Comparison of ENCODE assay signal across 9 cellular contexts in genomic region chr11:12376259-12376971, GRCh38. TPM values are rescaled to one million over a fixed set of nuclear protein-coding genes. Genes with fewer than 3 reads are reported as not detected.
DNase-seq lines count a peak whose midpoint lies in the region; ATAC-seq and TF ChIP-seq lines count a peak whose summit lies in the region.
"Had no signal": no experiment of that assay in that cellular context is flagged by ENCODE, and none has a peak within 500 bp of the region (broad histone marks: within the 10 kb centered on the region; RNA-seq: fewer than 3 reads in every experiment).

No MANE protein-coding gene starts in this region.

- H3K4me3 Mint-ChIP-seq in activated T-cell treated with anti-CD3 and anti-CD28 coated beads, Interleukin-2, amount 50 U/mL, for 24 hours = peak overlapping the region; percentile 51
- H3K4me3 Mint-ChIP-seq in activated CD8-positive, alpha-beta memory T cell treated with anti-CD3 and anti-CD28 coated beads, Interleukin-2, amount 10 ng/mL, durations not matched to agents 7 days and 5 days = no peak overlapping the region

- DNase-seq in activated T-cell treated with anti-CD3 and anti-CD28 coated beads, Interleukin-2, amount 50 U/mL, for 24 hours = no peak
- DNase-seq in activated T-cell treated with anti-CD3 and anti-CD28 coated beads for 4 hours (no peak), mammary epithelial cell (no peak), right lobe of liver (no peak), transverse colon (peak; percentile 27), SW480 (ENCODE audit: low spot score) (no peak), NCI-H2029 treated with DMSO at 0.1 percent for 48 hours (lab: John Stamatoyannopoulos, UW) (no peak)
- DNase-seq in activated CD8-positive, alpha-beta memory T cell treated with anti-CD3 and anti-CD28 coated beads, Interleukin-2, amount 10 ng/mL, durations not matched to agents 7 days and 5 days = no peak
- DNase-seq: DMS79 had no signal

- H3K4me1 Mint-ChIP-seq in activated T-cell treated with anti-CD3 and anti-CD28 coated beads, Interleukin-2, amount 50 U/mL, for 24 hours (ENCODE audit: low read depth) = peaks cover 10% of the 10 kb centered on the region
- peaks cover 2% of the 10 kb centered on the region for H3K4me1 Mint-ChIP-seq in activated CD8-positive, alpha-beta memory T cell treated with anti-CD3 and anti-CD28 coated beads, Interleukin-2, amount 10 ng/mL, durations not matched to agents 7 days and 5 days

- TF ChIP-seq EP300 in transverse colon (IDR thresholded peaks at IDR 0.05; ENCODE audit: low read depth) = no peak

- H3K9me3 ChIP-seq in mammary epithelial cell (replicated peaks; ENCODE audit: insufficient read depth, low read length) = peaks cover 3% of the 10 kb centered on the region
- no peaks in the 10 kb centered on the region for H3K9me3 ChIP-seq in right lobe of liver
- H3K9me3 ChIP-seq in transverse colon = no peaks in the 10 kb centered on the region

- no peaks in the 10 kb centered on the region for H3K9me3 Mint-ChIP-seq in activated T-cell treated with anti-CD3 and anti-CD28 coated beads, Interleukin-2, amount 50 U/mL, for 24 hours
- peaks cover 2% of the 10 kb centered on the region for H3K9me3 Mint-ChIP-seq in activated CD8-positive, alpha-beta memory T cell treated with anti-CD3 and anti-CD28 coated beads, Interleukin-2, amount 10 ng/mL, durations not matched to agents 7 days and 5 days (ENCODE audit: low read depth)

- no peak for ATAC-seq in right lobe of liver
- no peak for ATAC-seq in activated CD8-positive, alpha-beta memory T cell treated with anti-CD3 and anti-CD28 coated beads, Interleukin-2, amount 10 ng/mL, durations not matched to agents 7 days and 5 days

- peaks cover 28% of the 10 kb centered on the region for H3K4me1 ChIP-seq in mammary epithelial cell (ENCODE audit: insufficient read depth, low read length)
- no peaks in the 10 kb centered on the region for H3K4me1 ChIP-seq in right lobe of liver
- H3K4me1 ChIP-seq in transverse colon = peaks cover 3 to 38% (median 11%) of the 10 kb centered on the region in 4 donors

- TF ChIP-seq POLR2A in right lobe of liver (IDR thresholded peaks at IDR 0.05) (no peak), transverse colon (IDR thresholded peaks at IDR 0.05) (no peak)

- peak overlapping the region; percentile 96 for H2AFZ ChIP-seq in mammary epithelial cell (ENCODE audit: low read depth, low read length)

- H3K36me3 ChIP-seq in mammary epithelial cell (ENCODE audit: insufficient read depth, low read length) = no peaks in the 10 kb centered on the region
- H3K36me3 ChIP-seq in right lobe of liver = no peaks in the 10 kb centered on the region
- H3K36me3 ChIP-seq in transverse colon = no peaks in the 10 kb centered on the region

- no peak overlapping the region for H3K9ac ChIP-seq in mammary epithelial cell (ENCODE audit: insufficient read depth, low read length)

- H3K27ac ChIP-seq in mammary epithelial cell (ENCODE audit: insufficient read depth, low read depth, low read length) = no peak overlapping the region
- H3K27ac ChIP-seq in right lobe of liver = peak overlapping the region in 2 of 3 donors; percentile 88 to 89
- peak overlapping the region; percentile 97 to 99 (median 98) for H3K27ac ChIP-seq in transverse colon

- peaks cover 34% of the 10 kb centered on the region for H3K79me2 ChIP-seq in mammary epithelial cell (ENCODE audit: insufficient read depth, low read length)

- CTCF ChIA-PET in mammary epithelial cell (lab: Charles Lee; ENCODE audit: low non-redundant PET) = interaction anchor here (0.5 kb wide), 1 partner anchor 27 kb away, joined by 3 read pairs; no protein-coding TSS in a partner anchor
- CTCF ChIA-PET in activated CD8-positive, alpha-beta memory T cell treated with anti-CD3 and anti-CD28 coated beads, Interleukin-2, amount 10 ng/mL, durations not matched to agents 7 days and 5 days (lab: Charles Lee) = interaction anchor here (1.6 kb wide), 1 partner anchor 14 kb away, joined by 3 read pairs; no protein-coding TSS in a partner anchor

- TF ChIP-seq CTCF in mammary epithelial cell (conservative IDR thresholded peaks at IDR 0.05 in 1 of 2, IDR thresholded peaks at IDR 0.05 in 1 of 2; ENCODE audit: extremely low read depth in 1 of 2, insufficient read depth in 1 of 2, low read depth in 1 of 2, low read length in 2 of 2) = no peak
- no peak for TF ChIP-seq CTCF in right lobe of liver (IDR thresholded peaks at IDR 0.05)
- no peak for TF ChIP-seq CTCF in transverse colon (IDR thresholded peaks at IDR 0.05)

- H3K4me3 ChIP-seq in mammary epithelial cell (replicated peaks in 1 of 3; ENCODE audit: insufficient read depth in 1 of 3, low read depth in 2 of 3, low read length in 3 of 3) (no peak overlapping the region), right lobe of liver (no peak overlapping the region), transverse colon (peak overlapping the region in 1 of 4 donors; percentile 84)

- dilution Hi-C loops in mammary epithelial cell (cut with HindIII; ENCODE audit: low sequenced_read_pairs) = no loop called here

- no TSS peak for BruUV-seq in mammary epithelial cell (replicated peaks; lab: Mats Ljungman, UMichigan)

- 84% methylated on average over 10 of the region's 11 CpGs for WGBS in mammary epithelial cell (ENCODE audit: low coverage, missing lambda C conversion rate)
- WGBS in right lobe of liver (ENCODE audit: insufficient coverage, low coverage, low lambda C conversion rate, missing lambda C conversion rate) = 55% methylated on average over 8 of the region's 11 CpGs
- WGBS in transverse colon (ENCODE audit: low coverage in 1 of 2), 2 donors = 48 to 57% methylated on average over 4 to 11 of the region's 11 CpGs

- no peak overlapping the region for H3K4me2 ChIP-seq in mammary epithelial cell (ENCODE audit: insufficient read depth, low read depth, low read length)

- H4K20me1 ChIP-seq in mammary epithelial cell (ENCODE audit: insufficient read depth, low read length) = no peaks in the 10 kb centered on the region

- peaks cover 53% of the 10 kb centered on the region for H3K27me3 Mint-ChIP-seq in activated T-cell treated with anti-CD3 and anti-CD28 coated beads, Interleukin-2, amount 50 U/mL, for 24 hours
- peaks cover 56% of the 10 kb centered on the region for H3K27me3 Mint-ChIP-seq in activated CD8-positive, alpha-beta memory T cell treated with anti-CD3 and anti-CD28 coated beads, Interleukin-2, amount 10 ng/mL, durations not matched to agents 7 days and 5 days

- H3K27me3 ChIP-seq in mammary epithelial cell (ENCODE audit: insufficient read depth, low read length) (no peaks in the 10 kb centered on the region), right lobe of liver (no peaks in the 10 kb centered on the region), transverse colon (no peaks in the 10 kb centered on the region)

- intact Hi-C loops in mammary epithelial cell (cut with micrococcal nuclease) (loop anchor here (10.0 kb wide), 1 partner anchor 628 kb away; the partner anchor contains the start of gene RASSF10), right lobe of liver (cut with DNase I) (no loop called here), transverse colon (cut with DNase I; ENCODE audit: low total_unique reads) (loop anchor here (5.0 kb wide), 1 partner anchor 296 kb away; the partner anchor contains the start of gene TEAD1)

- H3K27ac Mint-ChIP-seq in activated T-cell treated with anti-CD3 and anti-CD28 coated beads, Interleukin-2, amount 50 U/mL, for 24 hours = no peak overlapping the region
- no peak overlapping the region for H3K27ac Mint-ChIP-seq in activated CD8-positive, alpha-beta memory T cell treated with anti-CD3 and anti-CD28 coated beads, Interleukin-2, amount 10 ng/mL, durations not matched to agents 7 days and 5 days

- no peaks in the 10 kb centered on the region for H3K36me3 Mint-ChIP-seq in activated T-cell treated with anti-CD3 and anti-CD28 coated beads, Interleukin-2, amount 50 U/mL, for 24 hours (ENCODE audit: low read depth)
- H3K36me3 Mint-ChIP-seq in activated CD8-positive, alpha-beta memory T cell treated with anti-CD3 and anti-CD28 coated beads, Interleukin-2, amount 10 ng/mL, durations not matched to agents 7 days and 5 days = peaks cover 4% of the 10 kb centered on the region

- in situ Hi-C loops in mammary epithelial cell (cut with MboI; ENCODE audit: low sequenced_read_pairs in 2 of 2) (no loop called here), transverse colon (cut with MboI; ENCODE audit: low pct_ligation_motif_present in 1 of 4, low pct_unique_long_range_greater_than_20kb in 1 of 4, low sequenced_read_pairs in 3 of 4) (no loop called here)

RNA-seq across cellular contexts. Expression of gene PARVA, which starts 1.0 kb away (rescaled TPM):
- total RNA-seq in mammary epithelial cell (10 to 100 TPM; 57.7 to 59.6 TPM), right lobe of liver (10 to 100 TPM; 11.1 to 27.5 (median 21.8) TPM), transverse colon (10 to 100 TPM; 34.3 to 82.0 (median 45.1) TPM)
- 26.6 TPM for polyA plus RNA-seq in mammary epithelial cell
- 31.9 TPM for polyA minus RNA-seq in mammary epithelial cell
- not detected for total RNA-seq in activated CD8-positive, alpha-beta memory T cell treated with anti-CD3 and anti-CD28 coated beads, Interleukin-2, amount 10 ng/mL, durations not matched to agents 7 days and 5 days

Comparison
In these comparisons a context has a peak if more than half of its experiments do, and no peak if none do; other contexts are left out.
1. RNA of gene PARVA, which starts 1.0 kb away (total RNA-seq): 57.7 to 59.6 TPM in mammary epithelial cell, 34.3 to 82.0 TPM in transverse colon and 11.1 to 27.5 TPM in right lobe of liver; not detected in activated CD8-positive, alpha-beta memory T cell treated with anti-CD3 and anti-CD28 coated beads, Interleukin-2, amount 10 ng/mL, durations not matched to agents 7 days and 5 days; every median in the first group is over 10 times any median in the second.
2. intact Hi-C loops: an anchor here in mammary epithelial cell (10.0 kb wide) and transverse colon (5.0 kb wide); none called in right lobe of liver.